In the genomic region with DNA sequence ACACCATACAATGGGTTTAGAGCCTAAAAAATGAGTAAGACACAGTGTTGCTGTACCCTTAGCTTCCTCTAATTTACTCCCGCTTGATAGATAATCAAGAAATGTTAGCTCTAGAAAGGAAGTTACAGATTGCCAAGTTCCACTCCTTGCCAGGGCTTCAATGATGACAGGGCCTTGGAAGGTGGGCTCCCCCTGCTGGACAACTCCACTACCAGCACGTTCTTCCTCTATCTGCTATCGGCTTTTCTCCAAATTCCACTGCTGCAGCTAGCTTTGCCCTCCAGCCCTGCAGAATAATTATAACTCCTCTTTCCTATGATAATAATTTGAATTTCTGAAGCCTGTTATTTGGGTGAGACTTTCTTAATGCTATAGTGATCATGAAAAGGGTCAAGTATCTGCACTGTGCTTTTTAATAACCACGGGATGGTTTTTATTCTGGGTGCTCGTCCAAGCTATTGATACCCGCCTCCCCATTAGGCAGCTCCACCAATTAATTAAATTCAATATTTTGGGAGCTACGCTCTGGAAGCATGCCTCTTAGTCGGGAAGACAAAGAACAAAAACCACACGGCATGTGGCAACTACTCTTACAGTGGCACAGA, we compare ENCODE assay signal across 8 cellular contexts. TPM values are rescaled to one million over a fixed set of nuclear protein-coding genes. Genes with fewer than 3 reads are reported as not detected.
DNase-seq lines count a peak whose midpoint lies in the region; ATAC-seq and TF ChIP-seq lines count a peak whose summit lies in the region.

No MANE protein-coding gene starts in this region.

- no peak overlapping the region for H3K27ac ChIP-seq in adrenal gland
- H3K27ac ChIP-seq in gastrocnemius medialis, result no peak overlapping the region

- H3K36me3 ChIP-seq in adrenal gland (replicated peaks in 1 of 2) (no peaks in the 10 kb centered on the region), gastrocnemius medialis (no peaks in the 10 kb centered on the region)

- H3K27me3 ChIP-seq in adrenal gland, result peaks cover 15% of the 10 kb centered on the region
- H3K27me3 ChIP-seq in gastrocnemius medialis, result peaks cover under 1 to 9% (median 7%) of the 10 kb centered on the region in 3 donors

- TF ChIP-seq CTCF in adrenal gland (IDR thresholded peaks at IDR 0.05) (peak; percentile 68 to 95 (median 78)), gastrocnemius medialis (IDR thresholded peaks at IDR 0.05 in 4 of 5, conservative IDR thresholded peaks at IDR 0.05 in 1 of 5) (peak; percentile 33 to 83 (median 65))

- intact Hi-C loops in adrenal gland (cut with DNase I) (no loop called here), left cardiac atrium (cut with DNase I) (loop anchor here in 1 of 2 donors (2.0 kb wide), 1 partner anchor 30 kb away; no protein-coding TSS in a partner anchor), gastrocnemius medialis (cut with DNase I; ENCODE audit: low total_unique reads) (no loop called here)

- 38 to 47% (median 44%) methylated on average over 7 to 9 of the region's 9 CpGs for WGBS in adrenal gland, 4 donors

- H3K4me3 ChIP-seq in adrenal gland (no peak overlapping the region), gastrocnemius medialis (no peak overlapping the region)

- TF ChIP-seq POLR2A in adrenal gland (IDR thresholded peaks at IDR 0.05), result no peak
- no peak for TF ChIP-seq POLR2A in gastrocnemius medialis (IDR thresholded peaks at IDR 0.05)

- ATAC-seq in left cardiac atrium, result peak; percentile 82 to 92
- ATAC-seq in gastrocnemius medialis, result peak in 1 of 2 donors; percentile 68
- ATAC-seq in HG03571 (IDR thresholded peaks at IDR 0.05; ENCODE audit: unreplicated experiment), result no peak

- in situ Hi-C loops in gastrocnemius medialis (cut with MboI; ENCODE audit: low sequenced_read_pairs in 4 of 4), result no loop called here

- DNase-seq in DMS53 (lab: John Stamatoyannopoulos, UW) (peak; percentile 54), KG1 (lab: John Stamatoyannopoulos, UW) (peak; percentile 19), SKM-1 (lab: John Stamatoyannopoulos, UW; ENCODE audit: unreplicated experiment) (peak; percentile 23), adrenal gland (peak; percentile 70 to 90 (median 84)), left cardiac atrium (peak; percentile 81), gastrocnemius medialis (peak; percentile 32 to 47), mesenteric fat pad (ENCODE audit: low spot score) (no peak)

- H3K9me3 ChIP-seq in adrenal gland (replicated peaks in 1 of 3) (no peaks in the 10 kb centered on the region), gastrocnemius medialis (no peaks in the 10 kb centered on the region)

- H3K4me1 ChIP-seq in adrenal gland (replicated peaks in 1 of 2) (no peaks in the 10 kb centered on the region), gastrocnemius medialis (no peaks in the 10 kb centered on the region)

RNA-seq across cellular contexts. Expression of a gene that starts 9.0 kb away (rescaled TPM):
- total RNA-seq in adrenal gland, result 1 to 10 TPM in 3 of 8 donors, under 1 TPM in 4, not detected in 1; 0.28 to 2.7 (median 0.91) TPM
- polyA plus RNA-seq in adrenal gland, result 1 to 10 TPM in 2 of 3 donors, under 1 TPM in 1; 0.40 to 1.6 (median 1.4) TPM
- under 1 TPM; 0.34 to 0.41 TPM for total RNA-seq in left cardiac atrium
- under 1 TPM in 2 of 4 donors, not detected in 2; 0.10 to 0.62 TPM for total RNA-seq in gastrocnemius medialis
- total RNA-seq in mesenteric fat pad, result 0.77 TPM
